ENCODE assay signal across 27 cellular contexts in the genomic region with DNA sequence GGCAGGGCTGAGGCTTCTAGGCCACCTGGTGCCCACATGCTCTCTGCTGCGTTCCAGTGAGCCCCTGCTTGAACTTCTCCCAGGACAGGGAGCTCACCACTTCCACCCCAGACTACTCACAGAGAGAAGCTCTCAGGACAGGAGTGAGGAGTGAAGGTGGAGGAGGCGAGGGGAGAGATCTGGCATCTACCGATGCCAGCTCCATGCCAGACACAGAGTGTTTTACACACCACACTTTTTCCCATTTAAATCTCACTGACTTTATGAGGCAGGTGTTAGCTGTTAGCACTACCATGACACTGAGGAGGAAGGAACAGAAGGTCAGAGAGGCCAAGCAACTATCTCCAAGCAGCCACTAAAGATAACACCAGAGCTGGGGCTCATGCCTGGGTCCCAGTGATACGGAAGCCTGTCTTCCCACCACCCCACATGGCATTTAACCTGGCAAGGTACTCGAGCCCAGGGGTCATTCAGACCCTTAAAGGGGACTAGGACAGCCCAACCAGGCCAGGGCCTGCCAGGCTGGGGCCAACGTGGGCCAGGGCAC. TPM values are rescaled to one million over a fixed set of nuclear protein-coding genes. Genes with fewer than 3 reads are reported as not detected.
DNase-seq lines count a peak whose midpoint lies in the region; ATAC-seq and FAIRE-seq lines count a peak whose summit lies in the region.
"Had no signal": no experiment of that assay in that cellular context is flagged by ENCODE, and none has a peak within 500 bp of the region (broad histone marks: within the 10 kb centered on the region; RNA-seq: fewer than 3 reads in every experiment).

No MANE protein-coding gene starts in this region.

- peak; percentile 17 for ATAC-seq in Right ventricle myocardium superior (ENCODE audit: poor library complexity)
- ATAC-seq in left colon, result peak; percentile 54
- ATAC-seq: GM12878, Panc1 had no signal

- FAIRE-seq in HTR-8/SVneo (lab: Jason Lieb, UNC), result peak; percentile 60
- FAIRE-seq: GM12878 had no signal

- no peaks in the 10 kb centered on the region for H3K27me3 Mint-ChIP-seq in activated T-helper 1 cell treated with anti-CD3 and anti-CD28 coated beads, Interleukin-12 subunit alpha, Interleukin-12 subunit beta, Interleukin-2, Interleukin-4 antibody, amounts not matched to agents 30 ng/mL and 10 ng/mL and 1 ng/mL, durations not matched to agents 14 hours and 24 hours and 36 hours (ENCODE audit: insufficient read depth)
- H3K27me3 Mint-ChIP-seq: CD4-positive, alpha-beta memory T cell; IgD-negative memory B cell had no signal

- peaks cover 20% of the 10 kb centered on the region for H3K36me3 Mint-ChIP-seq in activated T-helper 1 cell treated with anti-CD3 and anti-CD28 coated beads, Interleukin-12 subunit alpha, Interleukin-12 subunit beta, Interleukin-2, Interleukin-4 antibody, amounts not matched to agents 30 ng/mL and 10 ng/mL and 1 ng/mL, durations not matched to agents 14 hours and 24 hours and 36 hours (ENCODE audit: low read depth)

- no peak overlapping the region for H3K4me3 Mint-ChIP-seq in activated T-helper 1 cell treated with anti-CD3 and anti-CD28 coated beads, Interleukin-12 subunit alpha, Interleukin-12 subunit beta, Interleukin-2, Interleukin-4 antibody, amounts not matched to agents 30 ng/mL and 10 ng/mL and 1 ng/mL, durations not matched to agents 14 hours and 24 hours and 36 hours
- H3K4me3 Mint-ChIP-seq: CD4-positive, alpha-beta memory T cell; H9 had no signal

- peak overlapping the region; percentile 34 for H3K27ac Mint-ChIP-seq in activated T-helper 1 cell treated with anti-CD3 and anti-CD28 coated beads, Interleukin-12 subunit alpha, Interleukin-12 subunit beta, Interleukin-2, Interleukin-4 antibody, amounts not matched to agents 30 ng/mL and 10 ng/mL and 1 ng/mL, durations not matched to agents 14 hours and 24 hours and 36 hours

- DNase-seq in Right ventricle myocardium superior (no peak), cardiac septum (ENCODE audit: low spot score) (no peak), HTR-8/SVneo (ENCODE audit: insufficient read length, low spot score) (no peak), left colon (no peak), iPS-NIHi11 (ENCODE audit: low spot score) (no peak), hypothalamus (lab: John Stamatoyannopoulos, UW) (no peak)
- DNase-seq in activated T-helper 1 cell treated with anti-CD3 and anti-CD28 coated beads, Interleukin-12 subunit alpha, Interleukin-12 subunit beta, Interleukin-2, Interleukin-4 antibody, amounts not matched to agents 30 ng/mL and 10 ng/mL and 1 ng/mL, durations not matched to agents 14 hours and 24 hours and 36 hours (ENCODE audit: low spot score), result no peak
- DNase-seq in activated CD4-positive, alpha-beta T cell treated with anti-CD3 and anti-CD28 coated beads, Interleukin-2, amount 50 U/mL, for 48 hours, result no peak
- DNase-seq: BE2C; Calu3; CD4-positive, alpha-beta memory T cell; DMS53; EL; H9; Kasumi-1; MG63; NCI-H1048; NCI-H1436; NCI-H2029; NCI-H2171; NCI-H446; NCI-H69 had no signal

- peaks cover 14% of the 10 kb centered on the region for H3K9me3 Mint-ChIP-seq in activated T-helper 1 cell treated with anti-CD3 and anti-CD28 coated beads, Interleukin-12 subunit alpha, Interleukin-12 subunit beta, Interleukin-2, Interleukin-4 antibody, amounts not matched to agents 30 ng/mL and 10 ng/mL and 1 ng/mL, durations not matched to agents 14 hours and 24 hours and 36 hours

- intact Hi-C loops in Right ventricle myocardium superior (cut with DNase I), result no loop called here
- intact Hi-C loops in cardiac septum (cut with DNase I), result no loop called here
- intact Hi-C loops in activated T-helper 1 cell treated with anti-CD3 and anti-CD28 coated beads, Interleukin-12 subunit alpha, Interleukin-12 subunit beta, Interleukin-2, Interleukin-4 antibody, amounts not matched to agents 30 ng/mL and 10 ng/mL and 1 ng/mL, durations not matched to agents 14 hours and 24 hours and 36 hours (cut with micrococcal nuclease), result no loop called here
- intact Hi-C loops in left colon (cut with DNase I, micrococcal nuclease), result no loop called here

- peaks cover 21% of the 10 kb centered on the region for H3K4me1 Mint-ChIP-seq in activated T-helper 1 cell treated with anti-CD3 and anti-CD28 coated beads, Interleukin-12 subunit alpha, Interleukin-12 subunit beta, Interleukin-2, Interleukin-4 antibody, amounts not matched to agents 30 ng/mL and 10 ng/mL and 1 ng/mL, durations not matched to agents 14 hours and 24 hours and 36 hours (ENCODE audit: low read depth)

RNA-seq across cellular contexts. Expression of a gene that starts 6.8 kb away (rescaled TPM):
- total RNA-seq in Right ventricle myocardium superior, result 1.9 TPM
- total RNA-seq in cardiac septum, result 2.5 TPM
- 13.0 and 13.2 TPM in 2 replicates for total RNA-seq in activated T-helper 1 cell treated with anti-CD3 and anti-CD28 coated beads, Interleukin-12 subunit alpha, Interleukin-12 subunit beta, Interleukin-2, Interleukin-4 antibody, amounts not matched to agents 30 ng/mL and 10 ng/mL and 1 ng/mL, durations not matched to agents 14 hours and 24 hours and 36 hours
- 10 to 100 TPM; 29.7 to 34.7 TPM for total RNA-seq in left colon

RNA-seq across cellular contexts. Expression of a gene that starts 45.8 kb away (rescaled TPM):
- total RNA-seq in Right ventricle myocardium superior (not detected), cardiac septum (0.13 TPM), left colon (under 1 TPM in 1 of 2 donors, not detected in 1; 0.31 TPM)
- total RNA-seq in activated T-helper 1 cell treated with anti-CD3 and anti-CD28 coated beads, Interleukin-12 subunit alpha, Interleukin-12 subunit beta, Interleukin-2, Interleukin-4 antibody, amounts not matched to agents 30 ng/mL and 10 ng/mL and 1 ng/mL, durations not matched to agents 14 hours and 24 hours and 36 hours, result not detected in 2 replicates
- total RNA-seq: A172; Calu3; CD4-positive, alpha-beta memory T cell; H9; HT1080 had no signal

RNA-seq across cellular contexts. Expression of a gene that starts 49.0 kb away (rescaled TPM):
- total RNA-seq in Right ventricle myocardium superior (2.0 TPM), cardiac septum (2.9 TPM), left colon (1 to 10 TPM in 1 of 2 donors, under 1 TPM in 1; 0.79 to 1.5 TPM)
- total RNA-seq in activated T-helper 1 cell treated with anti-CD3 and anti-CD28 coated beads, Interleukin-12 subunit alpha, Interleukin-12 subunit beta, Interleukin-2, Interleukin-4 antibody, amounts not matched to agents 30 ng/mL and 10 ng/mL and 1 ng/mL, durations not matched to agents 14 hours and 24 hours and 36 hours, result 10.2 and 13.3 TPM in 2 replicates
- total RNA-seq: A172, Calu3 had no signal
